ENCODE assay signal across 8 cellular contexts in genomic region chr10:102645388-102645740, GRCh38. TPM values are rescaled to one million over a fixed set of nuclear protein-coding genes. Genes with fewer than 3 reads are reported as not detected.
DNase-seq lines count a peak whose midpoint lies in the region; ATAC-seq and TF ChIP-seq lines count a peak whose summit lies in the region.

No MANE protein-coding gene starts in this region.

- intact Hi-C loops in Caco-2 (cut with micrococcal nuclease; ENCODE audit: unreplicated experiment), result loop anchor here (2.0 kb wide), 1 partner anchor 33 kb away; no protein-coding TSS in a partner anchor

- CTCF ChIA-PET in Caco-2 (lab: Charles Lee), result interaction anchor here (0.6 to 2.2 kb wide), 8 partner anchors 16 to 1554 kb away, joined by 3 to 11 read pairs (median 6); partner anchors contain the start of gene SUFU
- CTCF ChIA-PET in GM10248 (lab: Yijun Ruan, JAX), result interaction anchor here (0.7 to 3.4 kb wide), 8 partner anchors 8 to 68 kb away, joined by 3 to 17 read pairs (median 4); partner anchors contain the start of genes ARL3 and SFXN2

- peak overlapping the region; percentile 84 for H3K27ac Mint-ChIP-seq in Caco-2 (ENCODE audit: unreplicated experiment)
- peak overlapping the region; percentile 98 for H3K27ac Mint-ChIP-seq in T-helper 1 cell treated with Interleukin-12 subunit alpha and Interleukin-12 subunit beta and Interleukin-4 antibody, amounts not matched to agents 30 μg/mL and 1 μg/mL, for 36 hours
- H3K27ac Mint-ChIP-seq in stimulated activated effector memory CD8-positive, alpha-beta T cell treated with anti-CD3 and anti-CD28 coated beads, Interleukin-12 subunit alpha, Interleukin-12 subunit beta, amount 100 ng/mL, for 72 hours, result peak overlapping the region; percentile 97

- no peaks in the 10 kb centered on the region for H3K27me3 Mint-ChIP-seq in Caco-2 (ENCODE audit: insufficient read depth, unreplicated experiment)
- H3K27me3 Mint-ChIP-seq in T-helper 1 cell treated with Interleukin-12 subunit alpha and Interleukin-12 subunit beta and Interleukin-4 antibody, amounts not matched to agents 30 μg/mL and 1 μg/mL, for 36 hours (ENCODE audit: low read depth), result no peaks in the 10 kb centered on the region

- no peaks in the 10 kb centered on the region for H3K9me3 ChIP-seq in Caco-2

- no peaks in the 10 kb centered on the region for H3K27me3 ChIP-seq in Caco-2 (replicated peaks; ENCODE audit: control insufficient read depth, insufficient read depth, low read length)

- H3K4me3 ChIP-seq in Caco-2 (ENCODE audit: low read depth, low read length), result peak overlapping the region; percentile 74

- peak; percentile 61 to 66 for DNase-seq in Caco-2
- peak; percentile 74 for DNase-seq in KG1 (lab: John Stamatoyannopoulos, UW)
- DNase-seq in central memory CD4-positive, alpha-beta T cell, result peak; percentile 48
- peak; percentile 91 for DNase-seq in kidney tubule cell (ENCODE audit: low spot score)
- DNase-seq in stimulated activated effector memory CD8-positive, alpha-beta T cell treated with anti-CD3 and anti-CD28 coated beads, Interleukin-12 subunit alpha, Interleukin-12 subunit beta, amount 100 ng/mL, for 72 hours (ENCODE audit: low spot score in 2 of 2), result no peak
- DNase-seq in GM10248 (ENCODE audit: extremely low spot score), result no peak
- DNase-seq in retina, result no peak

- H3K4me1 Mint-ChIP-seq in Caco-2 (ENCODE audit: low read depth, unreplicated experiment), result peaks cover 18% of the 10 kb centered on the region
- H3K4me1 Mint-ChIP-seq in T-helper 1 cell treated with Interleukin-12 subunit alpha and Interleukin-12 subunit beta and Interleukin-4 antibody, amounts not matched to agents 30 μg/mL and 1 μg/mL, for 36 hours (ENCODE audit: low read depth), result peaks cover 36% of the 10 kb centered on the region
- H3K4me1 Mint-ChIP-seq in stimulated activated effector memory CD8-positive, alpha-beta T cell treated with anti-CD3 and anti-CD28 coated beads, Interleukin-12 subunit alpha, Interleukin-12 subunit beta, amount 100 ng/mL, for 72 hours, result peaks cover 55% of the 10 kb centered on the region

- POLR2A ChIA-PET in Caco-2 (lab: Charles Lee) (no interaction called here), GM10248 (lab: Yijun Ruan, JAX) (interaction anchor here (1.0 to 2.4 kb wide), 2 partner anchors 16 to 69 kb away, joined by 5 to 12 read pairs; partner anchors contain the start of genes ARL3 and SFXN2)

- peaks cover 11% of the 10 kb centered on the region for H3K4me1 ChIP-seq in Caco-2

- H3K36me3 ChIP-seq in Caco-2 (ENCODE audit: control insufficient read depth, insufficient read depth, low read length), result no peaks in the 10 kb centered on the region

- TF ChIP-seq CTCF in Caco-2 (IDR thresholded peaks at IDR 0.05; ENCODE audit: insufficient read depth in 1 of 2, low read depth in 1 of 2, low read length in 1 of 2, severe bottlenecking in 1 of 2, unreplicated experiment in 1 of 2) (no peak), GM10248 (IDR thresholded peaks at IDR 0.05; ENCODE audit: control extremely low read depth, extremely low read depth, low read depth, missing control alignments) (no peak)

- ATAC-seq in stimulated activated effector memory CD8-positive, alpha-beta T cell treated with anti-CD3 and anti-CD28 coated beads, Interleukin-12 subunit alpha, Interleukin-12 subunit beta, amount 100 ng/mL, for 72 hours, result no peak

- H3K9me3 Mint-ChIP-seq in Caco-2 (ENCODE audit: unreplicated experiment), result no peaks in the 10 kb centered on the region
- H3K9me3 Mint-ChIP-seq in T-helper 1 cell treated with Interleukin-12 subunit alpha and Interleukin-12 subunit beta and Interleukin-4 antibody, amounts not matched to agents 30 μg/mL and 1 μg/mL, for 36 hours, result no peaks in the 10 kb centered on the region
- H3K9me3 Mint-ChIP-seq in stimulated activated effector memory CD8-positive, alpha-beta T cell treated with anti-CD3 and anti-CD28 coated beads, Interleukin-12 subunit alpha, Interleukin-12 subunit beta, amount 100 ng/mL, for 72 hours, result no peaks in the 10 kb centered on the region

- H3K36me3 Mint-ChIP-seq in Caco-2 (ENCODE audit: insufficient read depth, unreplicated experiment), result peaks cover 23% of the 10 kb centered on the region
- peaks cover 17% of the 10 kb centered on the region for H3K36me3 Mint-ChIP-seq in T-helper 1 cell treated with Interleukin-12 subunit alpha and Interleukin-12 subunit beta and Interleukin-4 antibody, amounts not matched to agents 30 μg/mL and 1 μg/mL, for 36 hours (ENCODE audit: low read depth)
- peaks cover 65% of the 10 kb centered on the region for H3K36me3 Mint-ChIP-seq in stimulated activated effector memory CD8-positive, alpha-beta T cell treated with anti-CD3 and anti-CD28 coated beads, Interleukin-12 subunit alpha, Interleukin-12 subunit beta, amount 100 ng/mL, for 72 hours

- peak overlapping the region; percentile 92 for H3K4me3 Mint-ChIP-seq in Caco-2 (ENCODE audit: unreplicated experiment)
- H3K4me3 Mint-ChIP-seq in T-helper 1 cell treated with Interleukin-12 subunit alpha and Interleukin-12 subunit beta and Interleukin-4 antibody, amounts not matched to agents 30 μg/mL and 1 μg/mL, for 36 hours, result peak overlapping the region; percentile 95
- peak overlapping the region; percentile 94 for H3K4me3 Mint-ChIP-seq in stimulated activated effector memory CD8-positive, alpha-beta T cell treated with anti-CD3 and anti-CD28 coated beads, Interleukin-12 subunit alpha, Interleukin-12 subunit beta, amount 100 ng/mL, for 72 hours

- no TSS peak for BruUV-seq in Caco-2 (replicated peaks; lab: Mats Ljungman, UMichigan)

RNA-seq across cellular contexts. Expression of gene TRIM8, which starts 1.1 kb away (rescaled TPM):
- total RNA-seq in Caco-2 (2022), result 40.9 and 44.4 TPM in 2 replicates

Comparison
In these comparisons a context has a peak if more than half of its experiments do, and no peak if none do; other contexts are left out.
1. DNase-seq: peak in Caco-2 (2 of 2), KG1 (single experiment), central memory CD4-positive, alpha-beta T cell (single experiment) and kidney tubule cell (single experiment); none in stimulated activated effector memory CD8-positive, alpha-beta T cell treated with anti-CD3 and anti-CD28 coated beads, Interleukin-12 subunit alpha, Interleukin-12 subunit beta, amount 100 ng/mL, for 72 hours (0 of 2), GM10248 (single experiment) and retina (single experiment).
2. Peak in every context shown above with its lines, with median percentiles within 50 percentile points of each other: H3K27ac Mint-ChIP-seq and H3K4me3 Mint-ChIP-seq.